11 cellular contexts compared by ENCODE assay signal in the genomic region with DNA sequence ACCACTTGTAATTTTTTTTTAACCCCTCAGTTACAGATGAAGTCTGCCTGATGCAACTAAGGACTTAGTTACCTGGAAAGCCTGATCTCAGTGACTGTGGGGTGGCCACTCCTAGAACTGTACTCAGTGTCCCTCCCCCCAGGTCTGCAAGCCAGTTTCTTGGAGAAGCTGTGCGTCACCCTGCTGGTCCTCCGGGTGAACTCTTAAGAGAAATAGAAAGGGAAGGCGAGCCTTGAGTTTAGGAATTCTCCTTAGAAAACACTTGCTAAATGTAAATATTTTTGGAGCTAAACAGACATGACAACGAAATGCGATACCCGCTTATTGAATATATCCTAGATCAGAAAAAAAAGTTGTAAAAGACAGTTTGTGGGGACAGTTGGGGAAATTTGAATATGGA. TPM values are rescaled to one million over a fixed set of nuclear protein-coding genes. Genes with fewer than 3 reads are reported as not detected.
DNase-seq lines count a peak whose midpoint lies in the region; ATAC-seq, FAIRE-seq and TF ChIP-seq lines count a peak whose summit lies in the region.
"Had no signal": no experiment of that assay in that cellular context is flagged by ENCODE, and none has a peak within 500 bp of the region (broad histone marks: within the 10 kb centered on the region; RNA-seq: fewer than 3 reads in every experiment).

No MANE protein-coding gene starts in this region.

- peak overlapping the region; percentile 33 for H3K9ac ChIP-seq in fibroblast of lung (ENCODE audit: insufficient read depth, low read length)

- no peaks in the 10 kb centered on the region for H3K27me3 ChIP-seq in fibroblast of lung (ENCODE audit: control insufficient read depth, insufficient read depth, low read length)

- no peaks in the 10 kb centered on the region for H3K27me3 Mint-ChIP-seq in nephron progenitor cell (ENCODE audit: low read depth, poor library complexity)
- H3K27me3 Mint-ChIP-seq: activated naive CD8-positive, alpha-beta T cell treated with anti-CD3 and anti-CD28 coated beads for 36 hours; CD4-positive, CD25-positive, alpha-beta regulatory T cell; stimulated activated naive CD8-positive, alpha-beta T cell treated with anti-CD3 and anti-CD28 coated beads, Interleukin-15, amount 100 ng/mL, for 72 hours had no signal

- TF ChIP-seq CTCF in fibroblast of lung (conservative IDR thresholded peaks at IDR 0.05 in 1 of 2, IDR thresholded peaks at IDR 0.05 in 1 of 2; ENCODE audit: low read depth in 1 of 2, low read length in 2 of 2), result peak in 1 of 2 donors; percentile 18
- no peak for TF ChIP-seq CTCF in nephron progenitor cell (IDR thresholded peaks at IDR 0.05)

- H2AFZ ChIP-seq in fibroblast of lung (ENCODE audit: low read length), result no peak overlapping the region

- no peaks in the 10 kb centered on the region for H4K20me1 ChIP-seq in fibroblast of lung (ENCODE audit: control insufficient read depth, extremely low read depth, insufficient read depth, low read length)

- peaks cover 23% of the 10 kb centered on the region for H3K4me1 Mint-ChIP-seq in nephron progenitor cell
- H3K4me1 Mint-ChIP-seq: activated naive CD8-positive, alpha-beta T cell treated with anti-CD3 and anti-CD28 coated beads for 36 hours; stimulated activated naive CD8-positive, alpha-beta T cell treated with anti-CD3 and anti-CD28 coated beads, Interleukin-15, amount 100 ng/mL, for 72 hours had no signal

- H3K27ac Mint-ChIP-seq in nephron progenitor cell, result no peak overlapping the region
- H3K27ac Mint-ChIP-seq: activated naive CD8-positive, alpha-beta T cell treated with anti-CD3 and anti-CD28 coated beads for 36 hours; CD4-positive, CD25-positive, alpha-beta regulatory T cell; stimulated activated naive CD8-positive, alpha-beta T cell treated with anti-CD3 and anti-CD28 coated beads, Interleukin-15, amount 100 ng/mL, for 72 hours had no signal

- peak; percentile 79 for FAIRE-seq in A204.1 (lab: Jason Lieb, UNC)
- FAIRE-seq in RCC 7860 (lab: Jason Lieb, UNC), result no peak

- H3K36me3 ChIP-seq in fibroblast of lung (ENCODE audit: control insufficient read depth, insufficient read depth, low read length), result no peaks in the 10 kb centered on the region

- H3K4me1 ChIP-seq in fibroblast of lung (ENCODE audit: control insufficient read depth, extremely low read depth, insufficient read depth, low read length), result peaks cover 21% of the 10 kb centered on the region

- H3K4me3 ChIP-seq in fibroblast of lung (replicated peaks in 1 of 4; ENCODE audit: control extremely low read depth in 1 of 4, insufficient read depth in 1 of 4, low read depth in 3 of 4, low read length in 4 of 4), result peak overlapping the region; percentile 28 to 52 (median 46)

- H3K36me3 Mint-ChIP-seq in nephron progenitor cell (ENCODE audit: low read depth), result peaks cover 5% of the 10 kb centered on the region

- DNase-seq in RCC 7860 (ENCODE audit: low spot score) (peak; percentile 54), fibroblast of lung (ENCODE audit: low read depth in 2 of 2) (peak; percentile 84 to 85), nephron progenitor cell (peak; percentile 6), NCI-H1092 treated with DMSO at 0.1 percent for 48 hours (lab: John Stamatoyannopoulos, UW) (no peak), NCI-H187 (lab: John Stamatoyannopoulos, UW) (no peak)
- DNase-seq: activated naive CD8-positive, alpha-beta T cell treated with anti-CD3 and anti-CD28 coated beads for 36 hours; CD4-positive, CD25-positive, alpha-beta regulatory T cell; stimulated activated naive CD8-positive, alpha-beta T cell treated with anti-CD3 and anti-CD28 coated beads, Interleukin-15, amount 100 ng/mL, for 72 hours had no signal

- H3K4me2 ChIP-seq in fibroblast of lung (ENCODE audit: extremely low read depth, insufficient read depth, low read length), result peak overlapping the region; percentile 64

- peak overlapping the region; percentile 57 for H3K27ac ChIP-seq in fibroblast of lung (ENCODE audit: insufficient read depth, low read length)

- no peaks in the 10 kb centered on the region for H3K79me2 ChIP-seq in fibroblast of lung (ENCODE audit: control insufficient read depth, insufficient read depth, low read length)

- peak overlapping the region; percentile 40 for H3K4me3 Mint-ChIP-seq in nephron progenitor cell
- H3K4me3 Mint-ChIP-seq: activated naive CD8-positive, alpha-beta T cell treated with anti-CD3 and anti-CD28 coated beads for 36 hours; CD4-positive, CD25-positive, alpha-beta regulatory T cell; stimulated activated naive CD8-positive, alpha-beta T cell treated with anti-CD3 and anti-CD28 coated beads, Interleukin-15, amount 100 ng/mL, for 72 hours had no signal

- H3K9me3 Mint-ChIP-seq in nephron progenitor cell, result no peaks in the 10 kb centered on the region
- H3K9me3 Mint-ChIP-seq: activated naive CD8-positive, alpha-beta T cell treated with anti-CD3 and anti-CD28 coated beads for 36 hours; CD4-positive, CD25-positive, alpha-beta regulatory T cell; stimulated activated naive CD8-positive, alpha-beta T cell treated with anti-CD3 and anti-CD28 coated beads, Interleukin-15, amount 100 ng/mL, for 72 hours had no signal

- no peak for ATAC-seq in HG03439 (IDR thresholded peaks at IDR 0.05; ENCODE audit: unreplicated experiment)
- ATAC-seq in HG02763 (IDR thresholded peaks at IDR 0.05; ENCODE audit: unreplicated experiment), result no peak
- ATAC-seq: stimulated activated naive CD8-positive, alpha-beta T cell treated with anti-CD3 and anti-CD28 coated beads, Interleukin-15, amount 100 ng/mL, for 72 hours had no signal

- H3K9me3 ChIP-seq in fibroblast of lung (ENCODE audit: control insufficient read depth, insufficient read depth, low read depth, low read length), result no peaks in the 10 kb centered on the region

RNA-seq across cellular contexts. Expression of gene SLC16A4, which starts 0.7 kb away (rescaled TPM):
- 42.6 and 64.4 TPM in 2 replicates for total RNA-seq in fibroblast of lung
- polyA plus RNA-seq in fibroblast of lung, result 32.8 and 91.9 TPM in 2 replicates
- polyA plus RNA-seq in fibroblast of lung (2012), result 15.5 and 40.3 TPM in 2 replicates
- polyA minus RNA-seq in fibroblast of lung (ENCODE audit: low replicate concordance), result 16.4 and 30.2 TPM in 2 replicates
- total RNA-seq: CD4-positive, CD25-positive, alpha-beta regulatory T cell had no signal

RNA-seq across cellular contexts. Expression of gene LAMTOR5, which starts 17.4 kb away (rescaled TPM):
- 50.3 and 70.4 TPM in 2 replicates for total RNA-seq in fibroblast of lung
- polyA plus RNA-seq in fibroblast of lung, result 310 and 317 TPM in 2 replicates
- 315 and 353 TPM in 2 replicates for polyA plus RNA-seq in fibroblast of lung (2012)
- polyA minus RNA-seq in fibroblast of lung (ENCODE audit: low replicate concordance), result 93.3 and 107 TPM in 2 replicates

RNA-seq across cellular contexts. Expression of gene RBM15, which starts 50.9 kb away (rescaled TPM):
- total RNA-seq in fibroblast of lung, result 25.9 and 26.5 TPM in 2 replicates
- 8.4 and 10.7 TPM in 2 replicates for polyA plus RNA-seq in fibroblast of lung
- polyA plus RNA-seq in fibroblast of lung (2012), result 4.1 and 4.2 TPM in 2 replicates
- polyA minus RNA-seq in fibroblast of lung (ENCODE audit: low replicate concordance), result 40.5 and 54.2 TPM in 2 replicates

Comparison
In these comparisons a context has a peak if more than half of its experiments do, and no peak if none do; other contexts are left out.
1. DNase-seq: peak in RCC 7860 (single experiment), fibroblast of lung (2 of 2) and nephron progenitor cell (single experiment); none in NCI-H1092 treated with DMSO at 0.1 percent for 48 hours (single experiment) and NCI-H187 (0 of 2).